In genomic region chr10:102421645-102422585, GRCh38 we compare ENCODE assay signal across 8 cellular contexts. TPM values are rescaled to one million over a fixed set of nuclear protein-coding genes. Genes with fewer than 3 reads are reported as not detected.
DNase-seq lines count a peak whose midpoint lies in the region; ATAC-seq and TF ChIP-seq lines count a peak whose summit lies in the region.

No MANE protein-coding gene starts in this region.

- H3K9me3 Mint-ChIP-seq in dendritic cell treated with granulocyte-macrophage colony-stimulating factor and Interleukin-4, amounts not matched to agents 40 ng/mL and 50 ng/mL, for 4 days: no peaks in the 10 kb centered on the region
- no peaks in the 10 kb centered on the region for H3K9me3 Mint-ChIP-seq in mesothelial cell of epicardium

- H3K27ac Mint-ChIP-seq in dendritic cell treated with granulocyte-macrophage colony-stimulating factor and Interleukin-4, amounts not matched to agents 40 ng/mL and 50 ng/mL, for 4 days: peak overlapping the region; percentile 93
- H3K27ac Mint-ChIP-seq in mesothelial cell of epicardium: peak overlapping the region; percentile 98

- peaks cover 58% of the 10 kb centered on the region for H3K36me3 Mint-ChIP-seq in dendritic cell treated with granulocyte-macrophage colony-stimulating factor and Interleukin-4, amounts not matched to agents 40 ng/mL and 50 ng/mL, for 4 days (ENCODE audit: low read depth)
- H3K36me3 Mint-ChIP-seq in mesothelial cell of epicardium: no peaks in the 10 kb centered on the region

- H3K27ac ChIP-seq in C4-2B: peak overlapping the region; percentile 93

- TF ChIP-seq CTCF in C4-2B (conservative IDR thresholded peaks at IDR 0.05) (no peak), mesothelial cell of epicardium (IDR thresholded peaks at IDR 0.05; ENCODE audit: unreplicated experiment) (no peak)

- peak; percentile 65 for DNase-seq in OCI-M1 (lab: John Stamatoyannopoulos, UW)
- DNase-seq in mesothelial cell of epicardium (ENCODE audit: low spot score in 2 of 2, unreplicated experiment in 2 of 2): peak in 1 of 2 experiments; percentile 64
- DNase-seq in MV-4-11 (lab: John Stamatoyannopoulos, UW): no peak
- DNase-seq in A172 (ENCODE audit: low spot score): no peak

- intact Hi-C loops in dendritic cell treated with granulocyte-macrophage colony-stimulating factor and Interleukin-4, amounts not matched to agents 40 ng/mL and 50 ng/mL, for 4 days (cut with micrococcal nuclease): loop anchor here (1.0 kb wide), 2 partner anchors 27 to 57 kb away; partner anchors contain the start of gene NFKB2

- peaks cover 28% of the 10 kb centered on the region for H3K27me3 Mint-ChIP-seq in dendritic cell treated with granulocyte-macrophage colony-stimulating factor and Interleukin-4, amounts not matched to agents 40 ng/mL and 50 ng/mL, for 4 days
- peaks cover 26% of the 10 kb centered on the region for H3K27me3 Mint-ChIP-seq in mesothelial cell of epicardium (ENCODE audit: low read depth)

- H3K4me3 Mint-ChIP-seq in dendritic cell treated with granulocyte-macrophage colony-stimulating factor and Interleukin-4, amounts not matched to agents 40 ng/mL and 50 ng/mL, for 4 days: peak overlapping the region; percentile 85
- peak overlapping the region; percentile 93 for H3K4me3 Mint-ChIP-seq in mesothelial cell of epicardium

- peaks cover 60% of the 10 kb centered on the region for H3K4me1 Mint-ChIP-seq in dendritic cell treated with granulocyte-macrophage colony-stimulating factor and Interleukin-4, amounts not matched to agents 40 ng/mL and 50 ng/mL, for 4 days (ENCODE audit: low read depth)
- H3K4me1 Mint-ChIP-seq in mesothelial cell of epicardium: peaks cover 31% of the 10 kb centered on the region

- ATAC-seq in GM21723 (IDR thresholded peaks at IDR 0.05; ENCODE audit: unreplicated experiment): peak; percentile 4
- no peak for ATAC-seq in GM19324 (IDR thresholded peaks at IDR 0.05; ENCODE audit: low FRiP score, unreplicated experiment)

RNA-seq across cellular contexts. Expression of gene FBXL15, which starts 1.3 kb away (rescaled TPM):
- total RNA-seq in mesothelial cell of epicardium: 9.4 to 11.7 TPM (median 10.1 TPM) in 3 replicates
- 14.6 and 20.0 TPM in 2 replicates for total RNA-seq in A172 (2014; rRNA removed; shearing (Covaris generic))

RNA-seq across cellular contexts. Expression of gene PSD, which starts 3.3 kb away (rescaled TPM):
- 12.4 to 14.3 TPM (median 13.4 TPM) in 3 replicates for total RNA-seq in mesothelial cell of epicardium
- total RNA-seq in A172 (2014; rRNA removed; shearing (Covaris generic)): 0.07 TPM in 1 of 2 replicates, not detected in the other

RNA-seq across cellular contexts. Expression of gene CUEDC2, which starts 10.5 kb away (rescaled TPM):
- 75.0 to 80.5 TPM (median 75.6 TPM) in 3 replicates for total RNA-seq in mesothelial cell of epicardium
- total RNA-seq in A172 (2014; rRNA removed; shearing (Covaris generic)): 121 and 123 TPM in 2 replicates

RNA-seq across cellular contexts. Expression of gene NFKB2, which starts 26.4 kb away (rescaled TPM):
- 51.7 to 56.6 TPM (median 55.8 TPM) in 3 replicates for total RNA-seq in mesothelial cell of epicardium
- 60.9 and 63.0 TPM in 2 replicates for total RNA-seq in A172 (2014; rRNA removed; shearing (Covaris generic))

RNA-seq across cellular contexts. Expression of gene C10orf95, which starts 29.4 kb away (rescaled TPM):
- total RNA-seq in mesothelial cell of epicardium: not detected in 3 replicates
- not detected in 2 replicates for total RNA-seq in A172 (2014; rRNA removed; shearing (Covaris generic))

Comparison
In these comparisons a context has a peak if more than half of its experiments do, and no peak if none do; other contexts are left out.
1. RNA of gene PSD, which starts 3.3 kb away (total RNA-seq): 12.4 to 14.3 TPM in mesothelial cell of epicardium; 0.07 TPM in A172; every median in the first group is over 10 times any median in the second.